In the genomic region with DNA sequence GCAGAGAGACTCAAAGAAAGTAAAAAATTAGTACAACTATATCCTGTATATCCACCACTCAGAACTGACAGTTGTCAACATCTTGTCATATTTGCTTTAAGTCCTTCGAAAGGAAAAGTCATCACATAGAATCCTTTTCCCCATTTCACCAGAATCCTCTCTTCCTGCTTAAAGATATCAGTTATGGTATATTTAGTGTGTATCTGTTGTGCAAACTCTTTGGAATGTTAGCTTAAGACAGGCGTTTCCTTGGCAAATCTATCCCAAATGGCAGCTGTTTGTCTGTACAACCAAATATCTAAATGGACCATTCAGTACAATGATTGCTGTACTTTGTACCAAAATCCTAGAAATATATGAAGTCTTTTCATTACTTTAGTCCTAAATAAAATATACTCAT, we compare ENCODE assay signal across 16 cellular contexts.
DNase-seq lines count a peak whose midpoint lies in the region; ATAC-seq, FAIRE-seq and TF ChIP-seq lines count a peak whose summit lies in the region.
"Had no signal": no experiment of that assay in that cellular context is flagged by ENCODE, and none has a peak within 500 bp of the region (broad histone marks: within the 10 kb centered on the region; RNA-seq: fewer than 3 reads in every experiment).

No MANE protein-coding gene starts in this region.

- H3K9ac ChIP-seq in K562 (ENCODE audit: insufficient read depth in 1 of 2, low read depth in 2 of 2, low read length in 2 of 2): no peak overlapping the region

- in situ Hi-C loops in K562 (cut with MboI): no loop called here
- in situ Hi-C loops in transverse colon (cut with MboI; ENCODE audit: low pct_ligation_motif_present in 1 of 4, low pct_unique_long_range_greater_than_20kb in 1 of 4, low sequenced_read_pairs in 3 of 4): no loop called here

- FAIRE-seq in K562 (lab: Jason Lieb, UNC): no peak
- FAIRE-seq: GM12878, GM18507 had no signal

- no peaks in the 10 kb centered on the region for H3K9me1 ChIP-seq in K562 (ENCODE audit: control insufficient read depth, insufficient read depth, low read length)

- TF ChIP-seq POLR2A in K562 (conservative IDR thresholded peaks at IDR 0.05) (no peak), transverse colon (IDR thresholded peaks at IDR 0.05) (no peak), stomach (IDR thresholded peaks at IDR 0.05) (no peak)

- H3K9me3 ChIP-seq in K562 (replicated peaks; ENCODE audit: control insufficient read depth, insufficient read depth, low read depth, low read length) (no peaks in the 10 kb centered on the region), osteoblast (ENCODE audit: low read depth, low read length) (no peaks in the 10 kb centered on the region), transverse colon (no peaks in the 10 kb centered on the region), stomach (no peaks in the 10 kb centered on the region)

- TF ChIP-seq EP300 in K562 (IDR thresholded peaks at IDR 0.05; ENCODE audit: low read length): no peak
- TF ChIP-seq EP300 in transverse colon (IDR thresholded peaks at IDR 0.05; ENCODE audit: low read depth): no peak
- TF ChIP-seq EP300 in stomach (IDR thresholded peaks at IDR 0.05): no peak

- H3K4me3 ChIP-seq in K562: no peak overlapping the region
- no peak overlapping the region for H3K4me3 ChIP-seq in fibroblast of villous mesenchyme (ENCODE audit: low read depth, low read length)
- H3K4me3 ChIP-seq in osteoblast (ENCODE audit: insufficient read depth, low read length): no peak overlapping the region
- H3K4me3 ChIP-seq in transverse colon: no peak overlapping the region
- no peak overlapping the region for H3K4me3 ChIP-seq in stomach
- H3K4me3 ChIP-seq: GM12878 had no signal

- TF ChIP-seq CTCF in K562 (IDR thresholded peaks at IDR 0.05 in 2 of 3, conservative IDR thresholded peaks at IDR 0.05 in 1 of 3; ENCODE audit: insufficient read depth in 2 of 3, low read depth in 1 of 3, low read length in 3 of 3): no peak
- no peak for TF ChIP-seq CTCF in fibroblast of villous mesenchyme (IDR thresholded peaks at IDR 0.05; ENCODE audit: insufficient read depth, low read depth, low read length)
- no peak for TF ChIP-seq CTCF in osteoblast (IDR thresholded peaks at IDR 0.05; ENCODE audit: extremely low read depth, low read depth, low read length)
- no peak for TF ChIP-seq CTCF in transverse colon (IDR thresholded peaks at IDR 0.05)
- TF ChIP-seq CTCF in stomach (IDR thresholded peaks at IDR 0.05): no peak

- no peak for TF ChIP-seq RAD21 in K562 (CRISPR knock-in tag; conservative IDR thresholded peaks at IDR 0.05 in 1 of 2, IDR thresholded peaks at IDR 0.05 in 1 of 2)

- H2AFZ ChIP-seq in K562 (ENCODE audit: low read depth, low read length) (peak overlapping the region; percentile 22; the same call in 1 of the 2 replicates), osteoblast (ENCODE audit: low read length) (no peak overlapping the region)

- POLR2A ChIA-PET in K562 (lab: Yijun Ruan, JAX): interaction anchor here (1.6 kb wide), 1 partner anchor 13 kb away, joined by 5 read pairs; no protein-coding TSS in a partner anchor

- WGBS in K562 (ENCODE audit: insufficient coverage, low coverage, missing lambda C conversion rate): 0% methylated on average over 2 of the region's 2 CpGs
- WGBS in transverse colon (ENCODE audit: low coverage in 1 of 2), 2 donors: 50 to 53% methylated on average over 2 of the region's 2 CpGs
- 58 to 75% (median 64%) methylated on average over 2 of the region's 2 CpGs for WGBS in stomach, 5 donors

- H3K4me1 ChIP-seq in K562 (replicated peaks in 1 of 2; ENCODE audit: control insufficient read depth in 2 of 2, insufficient read depth in 2 of 2, low read length in 2 of 2): no peaks in the 10 kb centered on the region
- no peaks in the 10 kb centered on the region for H3K4me1 ChIP-seq in osteoblast (ENCODE audit: insufficient read depth, low read length)
- H3K4me1 ChIP-seq in transverse colon: peaks cover 0 to 15% (median 6%) of the 10 kb centered on the region in 4 donors
- peaks cover 0 to 5% (median 0%) of the 10 kb centered on the region in 4 donors for H3K4me1 ChIP-seq in stomach

- ATAC-seq in K562: no peak
- no peak for ATAC-seq in HG02759 (IDR thresholded peaks at IDR 0.05; ENCODE audit: unreplicated experiment)
- ATAC-seq in sciatic nerve: no peak
- ATAC-seq: GM12878 had no signal

- no peaks in the 10 kb centered on the region for H3K27me3 ChIP-seq in K562 (ENCODE audit: control insufficient read depth in 2 of 2, insufficient read depth in 2 of 2, low read length in 2 of 2)
- H3K27me3 ChIP-seq in osteoblast (ENCODE audit: insufficient read depth, low read length): no peaks in the 10 kb centered on the region
- H3K27me3 ChIP-seq in transverse colon: no peaks in the 10 kb centered on the region
- no peaks in the 10 kb centered on the region for H3K27me3 ChIP-seq in stomach

- H3K36me3 ChIP-seq in K562 (ENCODE audit: control insufficient read depth, insufficient read depth, low read length): no peaks in the 10 kb centered on the region
- no peaks in the 10 kb centered on the region for H3K36me3 ChIP-seq in osteoblast (ENCODE audit: insufficient read depth, low read length)
- H3K36me3 ChIP-seq in transverse colon: peaks cover 0 to 11% (median 0%) of the 10 kb centered on the region in 4 donors
- H3K36me3 ChIP-seq in stomach: peaks cover 7 to 35% (median 30%) of the 10 kb centered on the region in 4 donors

- H3K27ac ChIP-seq in K562 (ENCODE audit: extremely low read depth, low read depth, low read length) (no peak overlapping the region), osteoblast (ENCODE audit: low read depth, low read length) (no peak overlapping the region), transverse colon (peak overlapping the region in 3 of 4 donors; percentile 28 to 71 (median 40)), stomach (no peak overlapping the region)

- CTCF ChIA-PET in K562 (lab: Yijun Ruan, JAX; ENCODE audit: low intra/inter-chr PET ratio): no interaction called here

- H3K79me2 ChIP-seq in K562 (ENCODE audit: control insufficient read depth, insufficient read depth, low read length) (no peaks in the 10 kb centered on the region), osteoblast (ENCODE audit: insufficient read depth, low read length) (no peaks in the 10 kb centered on the region)

- DNase-seq in K562 (ENCODE audit: extremely low read depth in 1 of 4, low spot score in 3 of 4): no peak
- DNase-seq in fibroblast of villous mesenchyme (ENCODE audit: low read depth): peak; percentile 31
- DNase-seq in osteoblast (ENCODE audit: insufficient read length, low spot score, missing footprints): peak; percentile 69
- DNase-seq in transverse colon: no peak
- DNase-seq in activated CD8-positive, alpha-beta memory T cell treated with anti-CD3 and anti-CD28 coated beads for 24 hours: no peak
- DNase-seq in sciatic nerve (ENCODE audit: low spot score): no peak
- no peak for DNase-seq in stomach
- DNase-seq: C1 segment of cervical spinal cord; Calu3; CD4-positive, alpha-beta T cell; DMS 273 treated with DMSO at 0.1 percent for 48 hours; HCEC 1CT; HFFc6 had no signal

- intact Hi-C loops in K562 (cut with micrococcal nuclease) (no loop called here), transverse colon (cut with DNase I; ENCODE audit: low total_unique reads) (no loop called here), sciatic nerve (cut with DNase I) (no loop called here), stomach (cut with DNase I; ENCODE audit: low total_unique reads) (no loop called here)

- H4K20me1 ChIP-seq in K562 (replicated peaks; ENCODE audit: control insufficient read depth, insufficient read depth, low read length) (no peaks in the 10 kb centered on the region), osteoblast (ENCODE audit: insufficient read depth, low read length) (no peaks in the 10 kb centered on the region)

- H3K4me2 ChIP-seq in K562 (ENCODE audit: insufficient read depth, low read length) (no peak overlapping the region), osteoblast (ENCODE audit: insufficient read depth, low read length) (no peak overlapping the region)

- no TSS peak for BruUV-seq in K562 (replicated peaks; lab: Mats Ljungman, UMichigan)

TF ChIP-seq in K562, 482 proteins besides CTCF, POLR2A, EP300 and RAD21:
- TF ChIP-seq GATAD2A (IDR thresholded peaks at IDR 0.05) (no peak), SP1 (CRISPR knock-in tag; IDR thresholded peaks at IDR 0.05) (no peak), NFIC (IDR thresholded peaks at IDR 0.05) (no peak), ZFP30 (CRISPR knock-in tag; IDR thresholded peaks at IDR 0.05; ENCODE audit: borderline replicate concordance) (no peak)

Comparison
In these comparisons a context has a peak if more than half of its experiments do, and no peak if none do; other contexts are left out.
1. DNase-seq: peak in fibroblast of villous mesenchyme (single experiment) and osteoblast (single experiment); none in K562 (0 of 4), transverse colon (single experiment), activated CD8-positive, alpha-beta memory T cell treated with anti-CD3 and anti-CD28 coated beads for 24 hours (single experiment), sciatic nerve (single experiment) and stomach (single experiment).
2. H3K27ac ChIP-seq: peak in transverse colon (3 of 4); none in K562 (single experiment), osteoblast (single experiment) and stomach (0 of 5).